ENCODE assay signal across 2 cellular contexts in the genomic region with DNA sequence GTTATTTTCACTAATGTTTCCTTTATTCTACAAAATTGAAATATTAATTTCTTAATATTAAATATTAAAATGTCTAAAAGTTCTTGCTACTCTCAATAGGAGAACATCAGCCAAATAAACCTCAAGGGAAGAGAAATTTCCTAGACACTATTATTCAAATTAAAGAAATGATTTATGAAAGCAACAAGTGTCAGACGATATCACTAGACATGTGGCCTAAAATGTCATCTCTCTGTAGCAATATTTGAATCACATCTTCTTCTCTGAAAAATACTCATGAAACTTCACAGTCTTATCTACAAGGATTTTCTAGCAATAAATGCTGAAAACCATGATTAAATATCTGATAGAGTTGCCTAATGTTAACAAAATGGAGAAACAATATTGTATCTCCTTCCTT.
TF ChIP-seq lines count a peak whose summit lies in the region.

No MANE protein-coding gene starts in this region.

TF ChIP-seq in SK-N-SH, 30 proteins besides CTCF, POLR2A, EP300 and RAD21 (continued from another document):
- TF ChIP-seq, protein P1, sequence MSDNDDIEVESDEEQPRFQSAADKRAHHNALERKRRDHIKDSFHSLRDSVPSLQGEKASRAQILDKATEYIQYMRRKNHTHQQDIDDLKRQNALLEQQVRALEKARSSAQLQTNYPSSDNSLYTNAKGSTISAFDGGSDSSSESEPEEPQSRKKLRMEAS (IDR thresholded peaks at IDR 0.05; ENCODE audit: low read depth), result no peak

TF ChIP-seq in SK-N-SH treated with all-trans-retinoic acid at 6 μM for 48 hours, 23 proteins besides CTCF, POLR2A, EP300 and RAD21 (continued from another document):
- TF ChIP-seq, protein P2, sequence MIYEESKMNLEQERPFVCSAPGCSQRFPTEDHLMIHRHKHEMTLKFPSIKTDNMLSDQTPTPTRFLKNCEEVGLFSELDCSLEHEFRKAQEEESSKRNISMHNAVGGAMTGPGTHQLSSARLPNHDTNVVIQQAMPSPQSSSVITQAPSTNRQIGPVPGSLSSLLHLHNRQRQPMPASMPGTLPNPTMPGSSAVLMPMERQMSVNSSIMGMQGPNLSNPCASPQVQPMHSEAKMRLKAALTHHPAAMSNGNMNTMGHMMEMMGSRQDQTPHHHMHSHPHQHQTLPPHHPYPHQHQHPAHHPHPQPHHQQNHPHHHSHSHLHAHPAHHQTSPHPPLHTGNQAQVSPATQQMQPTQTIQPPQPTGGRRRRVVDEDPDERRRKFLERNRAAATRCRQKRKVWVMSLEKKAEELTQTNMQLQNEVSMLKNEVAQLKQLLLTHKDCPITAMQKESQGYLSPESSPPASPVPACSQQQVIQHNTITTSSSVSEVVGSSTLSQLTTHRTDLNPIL (CRISPR knock-in tag; IDR thresholded peaks at IDR 0.05; ENCODE audit: low read depth), result no peak
- no peak for TF ChIP-seq CSDC2 (CRISPR knock-in tag; IDR thresholded peaks at IDR 0.05)
- TF ChIP-seq ISL1 (CRISPR knock-in tag; IDR thresholded peaks at IDR 0.05), result no peak
